Comparison of ENCODE assay signal across 13 cellular contexts in genomic region chr15:51600114-51600513, GRCh38. TPM values are rescaled to one million over a fixed set of nuclear protein-coding genes. Genes with fewer than 3 reads are reported as not detected.
DNase-seq lines count a peak whose midpoint lies in the region; ATAC-seq, FAIRE-seq and TF ChIP-seq lines count a peak whose summit lies in the region.
"Had no signal": no experiment of that assay in that cellular context is flagged by ENCODE, and none has a peak within 500 bp of the region (broad histone marks: within the 10 kb centered on the region; RNA-seq: fewer than 3 reads in every experiment).

No MANE protein-coding gene starts in this region.

- H3K9me3 Mint-ChIP-seq in CD8-positive, alpha-beta memory T cell: peaks cover 0 to 2% (median 0%) of the 10 kb centered on the region in 5 donors

- TF ChIP-seq POLR2A in GM12892 (IDR thresholded peaks at IDR 0.05; ENCODE audit: low read depth, low read length): no peak
- no peak for TF ChIP-seq POLR2A in GM18505 (IDR thresholded peaks at IDR 0.05; ENCODE audit: borderline replicate concordance, extremely low read depth, insufficient read depth, insufficient read length)

- DNase-seq in GM12892 (ENCODE audit: insufficient read length): no peak
- peak; percentile 68 for DNase-seq in RWPE2 (ENCODE audit: low spot score)
- peak; percentile 95 for DNase-seq in kidney tubule cell (ENCODE audit: low spot score)
- DNase-seq in NCI-H748 treated with DMSO at 0.1 percent for 48 hours (lab: John Stamatoyannopoulos, UW): no peak
- DNase-seq in CD8-positive, alpha-beta memory T cell: no peak
- DNase-seq: activated naive CD4-positive, alpha-beta T cell treated with anti-CD3 and anti-CD28 coated beads, Interleukin-2, amount 50 U/mL, for 16 hours; dorsolateral prefrontal cortex; NCI-H69; stomach had no signal

- TF ChIP-seq CTCF in RWPE2 (IDR thresholded peaks at IDR 0.05; ENCODE audit: poor library complexity, severe bottlenecking): no peak

- H3K4me3 Mint-ChIP-seq in CD8-positive, alpha-beta memory T cell: no peak overlapping the region

- POLR2A ChIA-PET in CD8-positive, alpha-beta memory T cell (lab: Charles Lee): no interaction called here

- CTCF ChIA-PET in CD8-positive, alpha-beta memory T cell (lab: Charles Lee): no interaction called here

- H3K36me3 Mint-ChIP-seq in CD8-positive, alpha-beta memory T cell: no peaks in the 10 kb centered on the region

- peaks cover 28% of the 10 kb centered on the region for H3K4me1 ChIP-seq in RWPE2 (ENCODE audit: insufficient read depth, poor library complexity, severe bottlenecking)
- no peaks in the 10 kb centered on the region for H3K4me1 ChIP-seq in CD8-positive, alpha-beta memory T cell (ENCODE audit: insufficient read depth, low read length)

- H3K27ac ChIP-seq in RWPE2 (ENCODE audit: poor library complexity, severe bottlenecking): no peak overlapping the region
- H3K27ac ChIP-seq in CD8-positive, alpha-beta memory T cell (ENCODE audit: low read depth, low read length): no peak overlapping the region
- H3K27ac ChIP-seq: dorsolateral prefrontal cortex, SK-N-MC, stomach had no signal

- no peaks in the 10 kb centered on the region for H3K27me3 ChIP-seq in RWPE2 (ENCODE audit: insufficient read depth, poor library complexity, severe bottlenecking)
- no peaks in the 10 kb centered on the region for H3K27me3 ChIP-seq in CD8-positive, alpha-beta memory T cell (ENCODE audit: insufficient read depth, low read length, poor library complexity, severe bottlenecking)
- H3K27me3 ChIP-seq: dorsolateral prefrontal cortex, stomach had no signal

- no peaks in the 10 kb centered on the region for H3K36me3 ChIP-seq in RWPE2 (ENCODE audit: low read depth)
- H3K36me3 ChIP-seq in CD8-positive, alpha-beta memory T cell (ENCODE audit: insufficient read depth, low read length): no peaks in the 10 kb centered on the region
- H3K36me3 ChIP-seq: stomach had no signal

- peaks cover 0 to 4% (median 0%) of the 10 kb centered on the region in 3 donors for H3K4me1 Mint-ChIP-seq in CD8-positive, alpha-beta memory T cell

- H3K9me3 ChIP-seq in RWPE2 (ENCODE audit: severe bottlenecking): no peaks in the 10 kb centered on the region
- H3K9me3 ChIP-seq in CD8-positive, alpha-beta memory T cell (ENCODE audit: low read length): no peaks in the 10 kb centered on the region
- H3K9me3 ChIP-seq: stomach had no signal

- ATAC-seq in HG02610 (IDR thresholded peaks at IDR 0.05; ENCODE audit: unreplicated experiment) (peak; percentile 95), RWPE2 (ENCODE audit: low read depth) (peak; percentile 99), GM18505 (IDR thresholded peaks at IDR 0.05; ENCODE audit: unreplicated experiment) (no peak)

- H3K27me3 Mint-ChIP-seq in CD8-positive, alpha-beta memory T cell: peaks cover 7 to 19% of the 10 kb centered on the region in 2 donors

- H3K27ac Mint-ChIP-seq in CD8-positive, alpha-beta memory T cell: no peak overlapping the region

- FAIRE-seq in GM12892 (lab: Jason Lieb, UNC): peak; percentile 50
- FAIRE-seq: D721Med had no signal

- no peak overlapping the region for H3K4me3 ChIP-seq in RWPE2 (ENCODE audit: severe bottlenecking)
- H3K4me3 ChIP-seq in CD8-positive, alpha-beta memory T cell (ENCODE audit: low read length): no peak overlapping the region
- H3K4me3 ChIP-seq: dorsolateral prefrontal cortex, SK-N-MC, stomach had no signal

RNA-seq across cellular contexts. Expression of gene DMXL2, which starts 22.5 kb away (rescaled TPM):
- 19.3 TPM for polyA plus RNA-seq in GM12892 (2012; ENCODE audit: missing spikeins)
- 1 to 10 TPM; 5.8 to 7.0 TPM for total RNA-seq in CD8-positive, alpha-beta memory T cell
- 0.61 TPM for polyA plus RNA-seq in CD8-positive, alpha-beta memory T cell

Comparison
In these comparisons a context has a peak if more than half of its experiments do, and no peak if none do; other contexts are left out.
1. DNase-seq: peak in RWPE2 (single experiment) and kidney tubule cell (single experiment); none in GM12892 (single experiment), NCI-H748 treated with DMSO at 0.1 percent for 48 hours (single experiment) and CD8-positive, alpha-beta memory T cell (0 of 5).